11 cellular contexts compared by ENCODE assay signal in the genomic region with DNA sequence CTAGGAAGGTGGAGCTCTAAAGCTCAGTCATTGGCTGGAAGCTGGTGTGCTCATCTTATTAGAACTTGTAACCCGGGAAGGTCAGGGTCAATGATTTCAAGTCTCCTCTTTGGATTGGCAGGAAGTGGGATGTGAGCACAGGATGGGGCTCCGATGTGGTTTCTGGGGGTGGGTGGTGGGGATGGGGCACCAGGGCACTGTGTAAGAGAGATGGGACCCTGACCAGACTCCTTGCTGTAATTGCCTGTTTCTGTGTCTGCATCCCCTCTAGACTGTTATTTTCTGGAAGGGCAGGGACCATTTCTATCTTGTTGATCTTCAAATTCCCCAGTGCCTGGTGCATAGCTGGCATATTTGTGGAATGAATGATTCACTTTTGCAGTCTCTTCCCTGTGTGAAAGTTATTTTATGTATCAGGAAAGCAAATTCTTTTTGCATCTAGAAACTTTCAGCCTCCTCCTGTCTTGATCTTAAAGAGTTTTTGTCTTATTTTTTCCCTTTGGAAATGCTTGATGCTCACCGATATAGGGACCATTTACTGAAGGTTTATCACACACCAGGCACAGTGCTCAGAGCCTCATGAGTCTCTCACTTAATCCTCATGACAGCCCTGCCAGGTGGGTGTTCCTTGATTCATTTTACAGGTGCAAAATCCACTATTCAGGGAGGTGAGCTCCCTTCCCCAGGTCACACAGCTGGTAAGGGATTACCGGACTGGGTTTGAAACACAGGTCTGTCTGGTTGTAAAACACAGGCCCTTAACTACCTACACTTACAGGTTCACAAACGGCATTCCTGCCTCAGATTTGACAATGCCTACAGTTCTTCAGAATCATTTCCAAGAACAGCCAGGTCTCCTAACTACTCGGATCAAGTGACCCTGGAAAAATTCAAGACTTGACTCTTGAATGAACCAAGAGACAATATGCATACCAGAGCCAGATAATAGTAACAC.
A peak's percentile ranks its signal among the peaks of the same experiment; 100 is the strongest.
DNase-seq lines count a peak whose midpoint lies in the region; ATAC-seq and TF ChIP-seq lines count a peak whose summit lies in the region.
"Had no signal": no experiment of that assay in that cellular context is flagged by ENCODE, and none has a peak within 500 bp of the region (broad histone marks: within the 10 kb centered on the region; RNA-seq: fewer than 3 reads in every experiment).

No MANE protein-coding gene starts in this region.

- peaks cover 0 to 9% (median 0%) of the 10 kb centered on the region in 3 donors for H3K9me3 Mint-ChIP-seq in T-cell
- no peaks in the 10 kb centered on the region for H3K9me3 Mint-ChIP-seq in activated CD4-positive, alpha-beta T cell treated with anti-CD3 and anti-CD28 coated beads for 36 hours (ENCODE audit: low read depth)

- DNase-seq in EH (ENCODE audit: low read depth) (peak; percentile 97), Panc1 (ENCODE audit: low read depth, low spot score) (no peak), epithelial cell of prostate (ENCODE audit: low read depth, low spot score) (no peak), trophoblast cell (peak; percentile 63 to 90), T-cell (no peak), RPMI8226 (no peak)
- no peak for DNase-seq in activated CD4-positive, alpha-beta T cell treated with anti-CD3 and anti-CD28 coated beads for 36 hours
- DNase-seq: COR-L47, NCI-H146 had no signal

- H3K9me3 ChIP-seq in Panc1 (ENCODE audit: control insufficient read depth, insufficient read depth, low read depth, low read length) (no peaks in the 10 kb centered on the region), trophoblast cell (ENCODE audit: insufficient read depth, low read depth, low read length) (no peaks in the 10 kb centered on the region)

- H3K9ac ChIP-seq in trophoblast cell (ENCODE audit: low read length) = no peak overlapping the region

- no peak for TF ChIP-seq CTCF in Panc1 (IDR thresholded peaks at IDR 0.05)

- no TSS peak for BruUV-seq in Panc1 (replicated peaks; lab: Mats Ljungman, UMichigan)

- peaks cover 1% of the 10 kb centered on the region for H3K79me2 ChIP-seq in trophoblast cell (ENCODE audit: control insufficient read depth, insufficient read depth, low read length, poor library complexity)

- no CpG with 5 or more reads among the region's 6 CpGs for WGBS in trophoblast cell (ENCODE audit: extremely low coverage, insufficient coverage, insufficient read length)

- no peak overlapping the region for H3K23ac ChIP-seq in trophoblast cell (ENCODE audit: low read length)

- no peaks in the 10 kb centered on the region for H3K4me1 ChIP-seq in Panc1 (ENCODE audit: control insufficient read depth, insufficient read depth, low read length)
- H3K4me1 ChIP-seq in trophoblast cell (ENCODE audit: control insufficient read depth in 1 of 2, insufficient read depth in 2 of 2, low read length in 2 of 2) = peaks cover 19 to 21% of the 10 kb centered on the region in 2 experiments

- H3K4me3 Mint-ChIP-seq in T-cell = no peak overlapping the region
- H3K4me3 Mint-ChIP-seq in activated CD4-positive, alpha-beta T cell treated with anti-CD3 and anti-CD28 coated beads for 36 hours = no peak overlapping the region

- H3K18ac ChIP-seq in trophoblast cell (ENCODE audit: low read length) = peak overlapping the region; percentile 75

- peak overlapping the region; percentile 97 for H2BK12ac ChIP-seq in trophoblast cell (ENCODE audit: low read length)

- H3K27me3 ChIP-seq in Panc1 (ENCODE audit: control insufficient read depth, insufficient read depth, low read length) (no peaks in the 10 kb centered on the region), trophoblast cell (ENCODE audit: insufficient read depth, low read length) (no peaks in the 10 kb centered on the region)

- CTCF ChIA-PET in Panc1 (lab: Charles Lee) = no interaction called here
- CTCF ChIA-PET in T-cell (lab: Charles Lee) = no interaction called here
- CTCF ChIA-PET in activated CD4-positive, alpha-beta T cell treated with anti-CD3 and anti-CD28 coated beads for 36 hours (lab: Charles Lee) = no interaction called here

- H3K27ac Mint-ChIP-seq in T-cell = no peak overlapping the region
- H3K27ac Mint-ChIP-seq in activated CD4-positive, alpha-beta T cell treated with anti-CD3 and anti-CD28 coated beads for 36 hours = no peak overlapping the region
- H3K27ac Mint-ChIP-seq: progenitor cell of endocrine pancreas had no signal

- H3K4me1 Mint-ChIP-seq in T-cell = no peaks in the 10 kb centered on the region
- H3K4me1 Mint-ChIP-seq in activated CD4-positive, alpha-beta T cell treated with anti-CD3 and anti-CD28 coated beads for 36 hours = no peaks in the 10 kb centered on the region

- H3K14ac ChIP-seq in trophoblast cell (ENCODE audit: low read length) = peak overlapping the region; percentile 93

- no peak overlapping the region for H3K27ac ChIP-seq in Panc1 (ENCODE audit: low read length)
- peak overlapping the region; percentile 43 for H3K27ac ChIP-seq in epithelial cell of prostate
- H3K27ac ChIP-seq in trophoblast cell (ENCODE audit: low read depth, low read length) = peak overlapping the region; percentile 99

- no peak overlapping the region for H4K12ac ChIP-seq in trophoblast cell (ENCODE audit: low read depth, low read length)

- H2AK5ac ChIP-seq in trophoblast cell (ENCODE audit: low read length) = peak overlapping the region; percentile 83

- peak overlapping the region; percentile 95 for H4K91ac ChIP-seq in trophoblast cell (ENCODE audit: low read depth, low read length)

- intact Hi-C loops in Panc1 (cut with micrococcal nuclease; ENCODE audit: unreplicated experiment) = no loop called here
- intact Hi-C loops in activated CD4-positive, alpha-beta T cell treated with anti-CD3 and anti-CD28 coated beads for 36 hours (cut with DNase I, micrococcal nuclease) = no loop called here

- H2AFZ ChIP-seq in trophoblast cell (ENCODE audit: insufficient read depth, low read length, poor library complexity) = no peak overlapping the region

- peaks cover 36% of the 10 kb centered on the region for H3K79me1 ChIP-seq in trophoblast cell (ENCODE audit: low read length)

- in situ Hi-C loops in Panc1 (cut with HindIII; ENCODE audit: low pct_unique_long_range_greater_than_20kb, low sequenced_read_pairs) = no loop called here

- H2BK120ac ChIP-seq in trophoblast cell (ENCODE audit: insufficient read depth, low read length, poor library complexity) = peak overlapping the region; percentile 94

- POLR2A ChIA-PET in Panc1 (lab: Charles Lee) (no interaction called here), T-cell (lab: Charles Lee) (no interaction called here)
- POLR2A ChIA-PET in activated CD4-positive, alpha-beta T cell treated with anti-CD3 and anti-CD28 coated beads for 36 hours (lab: Charles Lee) = no interaction called here

- H3K36me3 Mint-ChIP-seq in T-cell = no peaks in the 10 kb centered on the region
- no peaks in the 10 kb centered on the region for H3K36me3 Mint-ChIP-seq in activated CD4-positive, alpha-beta T cell treated with anti-CD3 and anti-CD28 coated beads for 36 hours (ENCODE audit: low read depth)

- ATAC-seq in Panc1 (peak; percentile 51; the same call in 1 of the 2 replicates), T-cell (replicated peaks in 1 of 4) (no peak), GM19455 (IDR thresholded peaks at IDR 0.05; ENCODE audit: unreplicated experiment) (no peak)
- ATAC-seq in activated CD4-positive, alpha-beta T cell treated with anti-CD3 and anti-CD28 coated beads for 36 hours = no peak

- H3K36me3 ChIP-seq in Panc1 (ENCODE audit: control insufficient read depth, insufficient read depth, low read length) (no peaks in the 10 kb centered on the region), trophoblast cell (ENCODE audit: control insufficient read depth in 1 of 2, insufficient read depth in 2 of 2, low read length in 2 of 2) (peaks cover 0 to 3% of the 10 kb centered on the region in 2 experiments)

- H4K8ac ChIP-seq in trophoblast cell (ENCODE audit: low read depth, low read length) = peak overlapping the region; percentile 86

- H3K4me3 ChIP-seq in Panc1 (ENCODE audit: low read depth in 2 of 2, low read length in 2 of 2) (no peak overlapping the region), trophoblast cell (ENCODE audit: low read depth, low read length) (no peak overlapping the region)

- H2BK5ac ChIP-seq in trophoblast cell (ENCODE audit: low read depth, low read length, poor library complexity) = peak overlapping the region; percentile 94

- H3K4ac ChIP-seq in trophoblast cell (ENCODE audit: low read depth, low read length) = peak overlapping the region; percentile 64

- H3K4me2 ChIP-seq in trophoblast cell (ENCODE audit: low read length) = peak overlapping the region; percentile 55

- peaks cover 0 to 7% of the 10 kb centered on the region in 2 donors for H3K27me3 Mint-ChIP-seq in T-cell
- H3K27me3 Mint-ChIP-seq in activated CD4-positive, alpha-beta T cell treated with anti-CD3 and anti-CD28 coated beads for 36 hours = no peaks in the 10 kb centered on the region
- H3K27me3 Mint-ChIP-seq: progenitor cell of endocrine pancreas had no signal

Comparison
In these comparisons a context has a peak if more than half of its experiments do, and no peak if none do; other contexts are left out.
1. DNase-seq: peak in EH (single experiment) and trophoblast cell (2 of 2); none in Panc1 (single experiment), epithelial cell of prostate (single experiment), T-cell (0 of 34), activated CD4-positive, alpha-beta T cell treated with anti-CD3 and anti-CD28 coated beads for 36 hours (single experiment) and RPMI8226 (single experiment).